ENCODE assay signal across 9 cellular contexts in genomic region chr15:59918994-59919951, GRCh38.
A peak's percentile ranks its signal among the peaks of the same experiment; 100 is the strongest.
DNase-seq lines count a peak whose midpoint lies in the region; ATAC-seq and TF ChIP-seq lines count a peak whose summit lies in the region.
"Had no signal": no experiment of that assay in that cellular context is flagged by ENCODE, and none has a peak within 500 bp of the region (broad histone marks: within the 10 kb centered on the region; RNA-seq: fewer than 3 reads in every experiment).

No MANE protein-coding gene starts in this region.

- intact Hi-C loops in activated naive CD4-positive, alpha-beta T cell treated with anti-CD3 and anti-CD28 coated beads for 36 hours (cut with micrococcal nuclease), result loop anchor here (1.0 to 2.0 kb wide), 11 partner anchors 47 to 629 kb away; partner anchors contain the start of genes BNIP2 and GTF2A2
- intact Hi-C loops in esophagus muscularis mucosa (cut with DNase I) (no loop called here), posterior vena cava (cut with DNase I) (no loop called here)

- H3K27ac ChIP-seq in esophagus muscularis mucosa (replicated peaks in 1 of 4), result no peak overlapping the region
- H3K27ac ChIP-seq: cardiac muscle cell had no signal

- no peaks in the 10 kb centered on the region for H3K9me3 ChIP-seq in esophagus muscularis mucosa

- peaks cover 2% of the 10 kb centered on the region for H3K27me3 Mint-ChIP-seq in activated naive CD4-positive, alpha-beta T cell treated with anti-CD3 and anti-CD28 coated beads for 36 hours (ENCODE audit: low read depth)

- peaks cover 0 to 15% (median 0%) of the 10 kb centered on the region in 4 donors for H3K27me3 ChIP-seq in esophagus muscularis mucosa
- H3K27me3 ChIP-seq: cardiac muscle cell had no signal

- no peaks in the 10 kb centered on the region for H3K9me3 Mint-ChIP-seq in activated naive CD4-positive, alpha-beta T cell treated with anti-CD3 and anti-CD28 coated beads for 36 hours

- H3K4me3 ChIP-seq in AG10803 (ENCODE audit: low read length) (no peak overlapping the region), esophagus muscularis mucosa (no peak overlapping the region)
- H3K4me3 ChIP-seq: cardiac muscle cell had no signal

- no peak for TF ChIP-seq EP300 in esophagus muscularis mucosa (IDR thresholded peaks at IDR 0.05)

- no peaks in the 10 kb centered on the region for H3K36me3 ChIP-seq in esophagus muscularis mucosa
- H3K36me3 ChIP-seq: cardiac muscle cell had no signal

- ATAC-seq in GM21360 (IDR thresholded peaks at IDR 0.05; ENCODE audit: unreplicated experiment), result peak; percentile 92

- CTCF ChIA-PET in activated naive CD4-positive, alpha-beta T cell treated with anti-CD3 and anti-CD28 coated beads for 36 hours (lab: Charles Lee), result interaction anchor here (0.5 to 4.5 kb wide), 15 partner anchors 9 to 407 kb away, joined by 3 to 44 read pairs (median 5); partner anchors contain the start of gene FOXB1

- TF ChIP-seq CTCF in AG10803 (conservative IDR thresholded peaks at IDR 0.05; ENCODE audit: low read length), result no peak
- TF ChIP-seq CTCF in esophagus muscularis mucosa (IDR thresholded peaks at IDR 0.05), result no peak

- DNase-seq in AG10803 (ENCODE audit: low read depth), result peak; percentile 34
- peak; percentile 61 for DNase-seq in HPDE6-E6E7 (ENCODE audit: extremely low spot score)
- DNase-seq in activated naive CD4-positive, alpha-beta T cell treated with anti-CD3 and anti-CD28 coated beads for 36 hours, result peak; percentile 75
- peak; percentile 45 for DNase-seq in stimulated activated CD4-positive, alpha-beta T cell treated with anti-CD3 and anti-CD28 coated beads, Interleukin-2, amount 100 ng/mL, for 4 hours (ENCODE audit: low read depth)
- DNase-seq in NCI-H774 (lab: John Stamatoyannopoulos, UW), result no peak
- no peak for DNase-seq in esophagus muscularis mucosa (ENCODE audit: extremely low spot score)
- DNase-seq in posterior vena cava (ENCODE audit: low spot score), result no peak

- H3K27ac Mint-ChIP-seq in activated naive CD4-positive, alpha-beta T cell treated with anti-CD3 and anti-CD28 coated beads for 36 hours, result peak overlapping the region; percentile 97

- H3K4me1 Mint-ChIP-seq in activated naive CD4-positive, alpha-beta T cell treated with anti-CD3 and anti-CD28 coated beads for 36 hours (ENCODE audit: low read depth), result peaks cover 28% of the 10 kb centered on the region

- H3K4me1 ChIP-seq in esophagus muscularis mucosa, result peaks cover 0 to 4% (median 0%) of the 10 kb centered on the region in 4 donors

- H3K36me3 Mint-ChIP-seq in activated naive CD4-positive, alpha-beta T cell treated with anti-CD3 and anti-CD28 coated beads for 36 hours (ENCODE audit: low read depth), result no peaks in the 10 kb centered on the region

- 69% methylated on average over 11 of the region's 11 CpGs for WGBS in esophagus muscularis mucosa

- TF ChIP-seq POLR2A in esophagus muscularis mucosa (IDR thresholded peaks at IDR 0.05; ENCODE audit: low read depth), result no peak

- peak overlapping the region; percentile 46 for H3K4me3 Mint-ChIP-seq in activated naive CD4-positive, alpha-beta T cell treated with anti-CD3 and anti-CD28 coated beads for 36 hours

Comparison
In these comparisons a context has a peak if more than half of its experiments do, and no peak if none do; other contexts are left out.
1. DNase-seq: peak in AG10803 (single experiment), HPDE6-E6E7 (single experiment), activated naive CD4-positive, alpha-beta T cell treated with anti-CD3 and anti-CD28 coated beads for 36 hours (single experiment) and stimulated activated CD4-positive, alpha-beta T cell treated with anti-CD3 and anti-CD28 coated beads, Interleukin-2, amount 100 ng/mL, for 4 hours (single experiment); none in NCI-H774 (single experiment), esophagus muscularis mucosa (single experiment) and posterior vena cava (single experiment).